In genomic region chr4:184439856-184440592, GRCh38 we compare ENCODE assay signal across 8 cellular contexts. TPM values are rescaled to one million over a fixed set of nuclear protein-coding genes. Genes with fewer than 3 reads are reported as not detected.
DNase-seq lines count a peak whose midpoint lies in the region; TF ChIP-seq lines count a peak whose summit lies in the region.

No MANE protein-coding gene starts in this region.

- no peak overlapping the region for H2BK12ac ChIP-seq in neuronal stem cell (ENCODE audit: low read length)

- no peaks in the 10 kb centered on the region for H3K27me3 ChIP-seq in A673 (replicated peaks; ENCODE audit: insufficient read depth, low read depth, low read length, poor library complexity)
- no peaks in the 10 kb centered on the region for H3K27me3 ChIP-seq in neuronal stem cell (ENCODE audit: control insufficient read depth in 3 of 3, insufficient read depth in 3 of 3, low read depth in 1 of 3, low read length in 3 of 3)

- POLR2A ChIA-PET in A673 (lab: Charles Lee; ENCODE audit: low non-redundant PET): no interaction called here

- DNase-seq in A673 (ENCODE audit: low spot score): no peak
- peak; percentile 26 for DNase-seq in NCI-H2029 (lab: John Stamatoyannopoulos, UW)
- peak; percentile 85 for DNase-seq in glomerular visceral epithelial cell (ENCODE audit: extremely low spot score)
- DNase-seq in neuronal stem cell (ENCODE audit: low spot score): no peak
- no peak for DNase-seq in SK-N-DZ (ENCODE audit: low spot score)
- no peak for DNase-seq in stimulated activated CD4-positive, alpha-beta T cell treated with anti-CD3 and anti-CD28 coated beads, Interleukin-15, amount 100 ng/mL, for 24 hours
- no peak for DNase-seq in NCI-H2171 (lab: John Stamatoyannopoulos, UW)
- DNase-seq in activated T-helper 1 cell treated with anti-CD3 and anti-CD28 coated beads, Interleukin-12 subunit alpha, Interleukin-12 subunit beta, Interleukin-2, Interleukin-4 antibody, amounts not matched to agents 30 ng/mL and 10 ng/mL and 1 ng/mL, durations not matched to agents 14 hours and 24 hours and 36 hours (ENCODE audit: low spot score): no peak

- H3K27ac Mint-ChIP-seq in activated T-helper 1 cell treated with anti-CD3 and anti-CD28 coated beads, Interleukin-12 subunit alpha, Interleukin-12 subunit beta, Interleukin-2, Interleukin-4 antibody, amounts not matched to agents 30 ng/mL and 10 ng/mL and 1 ng/mL, durations not matched to agents 14 hours and 24 hours and 36 hours: no peak overlapping the region

- no peak overlapping the region for H3K4ac ChIP-seq in neuronal stem cell (ENCODE audit: low read length)

- H3K36me3 ChIP-seq in A673 (ENCODE audit: insufficient read depth, low read length, poor library complexity, severe bottlenecking): no peaks in the 10 kb centered on the region
- no peaks in the 10 kb centered on the region for H3K36me3 ChIP-seq in neuronal stem cell (replicated peaks in 1 of 2; ENCODE audit: control insufficient read depth in 2 of 2, insufficient read depth in 2 of 2, low read length in 2 of 2)

- intact Hi-C loops in A673 (cut with micrococcal nuclease; ENCODE audit: unreplicated experiment): no loop called here
- intact Hi-C loops in activated T-helper 1 cell treated with anti-CD3 and anti-CD28 coated beads, Interleukin-12 subunit alpha, Interleukin-12 subunit beta, Interleukin-2, Interleukin-4 antibody, amounts not matched to agents 30 ng/mL and 10 ng/mL and 1 ng/mL, durations not matched to agents 14 hours and 24 hours and 36 hours (cut with micrococcal nuclease): loop anchor here (2.0 kb wide), 2 partner anchors 13 to 19 kb away; no protein-coding TSS in a partner anchor

- no peak overlapping the region for H3K23ac ChIP-seq in neuronal stem cell (ENCODE audit: low read depth, low read length, poor library complexity)

- no CpG with 5 or more reads among the region's 20 CpGs for WGBS in neuronal stem cell (ENCODE audit: extremely low coverage in 2 of 2, insufficient read length in 2 of 2, insufficient replicate concordance in 1 of 2), 2 donors

- TF ChIP-seq CTCF in A673 (conservative IDR thresholded peaks at IDR 0.05; ENCODE audit: low read depth, low read length): no peak

- BruUV-seq in A673 (replicated peaks; lab: Mats Ljungman, UMichigan): no TSS peak

- H3K4me3 Mint-ChIP-seq in activated T-helper 1 cell treated with anti-CD3 and anti-CD28 coated beads, Interleukin-12 subunit alpha, Interleukin-12 subunit beta, Interleukin-2, Interleukin-4 antibody, amounts not matched to agents 30 ng/mL and 10 ng/mL and 1 ng/mL, durations not matched to agents 14 hours and 24 hours and 36 hours: no peak overlapping the region

- no peak overlapping the region for H4K91ac ChIP-seq in neuronal stem cell (ENCODE audit: low read depth, low read length, poor library complexity)

- no peak overlapping the region for H4K8ac ChIP-seq in neuronal stem cell (ENCODE audit: low read depth, low read length)

- peaks cover 19% of the 10 kb centered on the region for H3K36me3 Mint-ChIP-seq in activated T-helper 1 cell treated with anti-CD3 and anti-CD28 coated beads, Interleukin-12 subunit alpha, Interleukin-12 subunit beta, Interleukin-2, Interleukin-4 antibody, amounts not matched to agents 30 ng/mL and 10 ng/mL and 1 ng/mL, durations not matched to agents 14 hours and 24 hours and 36 hours (ENCODE audit: low read depth)

- H2BK5ac ChIP-seq in neuronal stem cell (ENCODE audit: low read length): peak overlapping the region; percentile 42

- H3K4me3 ChIP-seq in A673 (ENCODE audit: low read depth, low read length, poor library complexity, severe bottlenecking) (no peak overlapping the region), neuronal stem cell (ENCODE audit: low read length in 2 of 2) (no peak overlapping the region)

- H3K27me3 Mint-ChIP-seq in activated T-helper 1 cell treated with anti-CD3 and anti-CD28 coated beads, Interleukin-12 subunit alpha, Interleukin-12 subunit beta, Interleukin-2, Interleukin-4 antibody, amounts not matched to agents 30 ng/mL and 10 ng/mL and 1 ng/mL, durations not matched to agents 14 hours and 24 hours and 36 hours (ENCODE audit: insufficient read depth): no peaks in the 10 kb centered on the region

- H3K9me3 Mint-ChIP-seq in activated T-helper 1 cell treated with anti-CD3 and anti-CD28 coated beads, Interleukin-12 subunit alpha, Interleukin-12 subunit beta, Interleukin-2, Interleukin-4 antibody, amounts not matched to agents 30 ng/mL and 10 ng/mL and 1 ng/mL, durations not matched to agents 14 hours and 24 hours and 36 hours: no peaks in the 10 kb centered on the region

- no peak overlapping the region for H2AK5ac ChIP-seq in neuronal stem cell (ENCODE audit: low read depth, low read length)

- H3K9me3 ChIP-seq in A673 (ENCODE audit: low read depth, low read length, poor library complexity, severe bottlenecking) (no peaks in the 10 kb centered on the region), neuronal stem cell (replicated peaks in 1 of 2; ENCODE audit: control insufficient read depth in 2 of 2, insufficient read depth in 1 of 2, low read depth in 1 of 2, low read length in 2 of 2) (no peaks in the 10 kb centered on the region)

- no peak overlapping the region for H2AFZ ChIP-seq in neuronal stem cell (ENCODE audit: low read length)

- CTCF ChIA-PET in A673 (lab: Charles Lee): no interaction called here

- H3K9ac ChIP-seq in neuronal stem cell (ENCODE audit: low read depth, low read length, poor library complexity): no peak overlapping the region

- H3K14ac ChIP-seq in neuronal stem cell (ENCODE audit: low read length): no peak overlapping the region

- H3K4me1 ChIP-seq in A673 (ENCODE audit: insufficient read depth, low read length, poor library complexity, severe bottlenecking) (peaks cover 37% of the 10 kb centered on the region), neuronal stem cell (ENCODE audit: control insufficient read depth in 2 of 2, insufficient read depth in 1 of 2, low read depth in 1 of 2, low read length in 2 of 2) (peaks cover 4 to 6% of the 10 kb centered on the region in 2 donors)

- H3K79me1 ChIP-seq in neuronal stem cell (ENCODE audit: low read depth, low read length): no peaks in the 10 kb centered on the region

- no peak overlapping the region for H2BK15ac ChIP-seq in neuronal stem cell (ENCODE audit: low read length)

- no peak overlapping the region for H3K4me2 ChIP-seq in neuronal stem cell (ENCODE audit: insufficient read depth, low read length, poor library complexity, severe bottlenecking)

- no peak overlapping the region for H2BK120ac ChIP-seq in neuronal stem cell (ENCODE audit: low read depth, low read length)

- peak overlapping the region; percentile 22 for H3K27ac ChIP-seq in A673 (ENCODE audit: low read depth, low read length, poor library complexity, severe bottlenecking)
- H3K27ac ChIP-seq in neuronal stem cell (replicated peaks; ENCODE audit: low read length): no peak overlapping the region

- H3K4me1 Mint-ChIP-seq in activated T-helper 1 cell treated with anti-CD3 and anti-CD28 coated beads, Interleukin-12 subunit alpha, Interleukin-12 subunit beta, Interleukin-2, Interleukin-4 antibody, amounts not matched to agents 30 ng/mL and 10 ng/mL and 1 ng/mL, durations not matched to agents 14 hours and 24 hours and 36 hours (ENCODE audit: low read depth): peaks cover 79% of the 10 kb centered on the region

- peak overlapping the region; percentile 41 for H3K18ac ChIP-seq in neuronal stem cell (ENCODE audit: low read length)

RNA-seq across cellular contexts. Expression of gene IRF2, which starts 34.3 kb away (rescaled TPM):
- total RNA-seq in A673 (2021): 27.5 and 28.2 TPM in 2 replicates
- 12.7 TPM for polyA plus RNA-seq in neuronal stem cell (2013, experiment 1 of 2)
- polyA plus RNA-seq in neuronal stem cell (2013, experiment 2 of 2): 12.8 TPM
- 2.2 and 4.8 TPM in 2 replicates for polyA plus RNA-seq in SK-N-DZ (2014; cell fraction: cytosol; rRNA removed)
- polyA plus RNA-seq in SK-N-DZ (2014; cell fraction: nucleus; rRNA removed): 2.2 and 2.7 TPM in 2 replicates
- total RNA-seq in activated T-helper 1 cell treated with anti-CD3 and anti-CD28 coated beads, Interleukin-12 subunit alpha, Interleukin-12 subunit beta, Interleukin-2, Interleukin-4 antibody, amounts not matched to agents 30 ng/mL and 10 ng/mL and 1 ng/mL, durations not matched to agents 14 hours and 24 hours and 36 hours: 64.2 and 75.8 TPM in 2 replicates

Comparison
In these comparisons a context has a peak if more than half of its experiments do, and no peak if none do; other contexts are left out.
1. DNase-seq: peak in NCI-H2029 (single experiment) and glomerular visceral epithelial cell (single experiment); none in A673 (single experiment), neuronal stem cell (single experiment), SK-N-DZ (single experiment), stimulated activated CD4-positive, alpha-beta T cell treated with anti-CD3 and anti-CD28 coated beads, Interleukin-15, amount 100 ng/mL, for 24 hours (single experiment), NCI-H2171 (single experiment) and activated T-helper 1 cell treated with anti-CD3 and anti-CD28 coated beads, Interleukin-12 subunit alpha, Interleukin-12 subunit beta, Interleukin-2, Interleukin-4 antibody, amounts not matched to agents 30 ng/mL and 10 ng/mL and 1 ng/mL, durations not matched to agents 14 hours and 24 hours and 36 hours (single experiment).